Comparison of ENCODE assay signal across 17 cellular contexts in genomic region chr2:54975175-54975574, GRCh38.
"Had no signal": no experiment of that assay in that cellular context is flagged by ENCODE, and none has a peak within 500 bp of the region (broad histone marks: within the 10 kb centered on the region; RNA-seq: fewer than 3 reads in every experiment).

No MANE protein-coding gene starts in this region.

- H3K27me3 ChIP-seq: colonic mucosa, right atrium auricular region had no signal

- H3K4me3 Mint-ChIP-seq: activated CD8-positive, alpha-beta memory T cell treated with anti-CD3 and anti-CD28 coated beads, Interleukin-2, amount 10 ng/mL, durations not matched to agents 7 days and 5 days; activated naive CD8-positive, alpha-beta T cell; activated T-cell treated with anti-CD3 and anti-CD28 coated beads, Interleukin-2, amount 50 U/mL, for 4 hours; stimulated activated naive B cell treated with anti-CD40 and anti-IgM and Interleukin-4, amounts not matched to agents 10 μg/mL and 1 μg/mL and 100 μg/mL, for 72 hours; T-helper 1 cell treated with Interleukin-12 subunit alpha and Interleukin-12 subunit beta and Interleukin-4 antibody, amounts not matched to agents 30 μg/mL and 1 μg/mL, for 36 hours; type B pancreatic cell had no signal

- H3K27me3 Mint-ChIP-seq: activated CD8-positive, alpha-beta memory T cell treated with anti-CD3 and anti-CD28 coated beads, Interleukin-2, amount 10 ng/mL, durations not matched to agents 7 days and 5 days; activated naive CD8-positive, alpha-beta T cell; stimulated activated naive B cell treated with anti-CD40 and anti-IgM and Interleukin-4, amounts not matched to agents 10 μg/mL and 1 μg/mL and 100 μg/mL, for 72 hours; type B pancreatic cell had no signal

- H3K9me3 ChIP-seq: colonic mucosa, left ventricle myocardium inferior, right atrium auricular region had no signal

- H3K27ac Mint-ChIP-seq: activated CD8-positive, alpha-beta memory T cell treated with anti-CD3 and anti-CD28 coated beads, Interleukin-2, amount 10 ng/mL, durations not matched to agents 7 days and 5 days; stimulated activated naive B cell treated with anti-CD40 and anti-IgM and Interleukin-4, amounts not matched to agents 10 μg/mL and 1 μg/mL and 100 μg/mL, for 72 hours; T-helper 1 cell treated with Interleukin-12 subunit alpha and Interleukin-12 subunit beta and Interleukin-4 antibody, amounts not matched to agents 30 μg/mL and 1 μg/mL, for 36 hours; type B pancreatic cell had no signal

- H3K9me3 Mint-ChIP-seq: activated T-cell treated with anti-CD3 and anti-CD28 coated beads, Interleukin-2, amount 50 U/mL, for 4 hours; stimulated activated naive B cell treated with anti-CD40 and anti-IgM and Interleukin-4, amounts not matched to agents 10 μg/mL and 1 μg/mL and 100 μg/mL, for 72 hours; T-helper 1 cell treated with Interleukin-12 subunit alpha and Interleukin-12 subunit beta and Interleukin-4 antibody, amounts not matched to agents 30 μg/mL and 1 μg/mL, for 36 hours; type B pancreatic cell had no signal

- ATAC-seq: activated CD8-positive, alpha-beta memory T cell treated with anti-CD3 and anti-CD28 coated beads, Interleukin-2, amount 10 ng/mL, durations not matched to agents 7 days and 5 days; activated T-cell treated with anti-CD3 and anti-CD28 coated beads, Interleukin-2, amount 50 U/mL, for 4 hours; stimulated activated naive B cell treated with anti-CD40 and anti-IgM and Interleukin-4, amounts not matched to agents 10 μg/mL and 1 μg/mL and 100 μg/mL, for 72 hours had no signal

- H3K27ac ChIP-seq: colonic mucosa, left ventricle myocardium inferior, right atrium auricular region had no signal

- H3K4me1 ChIP-seq: colonic mucosa had no signal

- H3K4me3 ChIP-seq: colonic mucosa, left ventricle myocardium inferior, right atrium auricular region had no signal

- DNase-seq: activated CD4-positive, alpha-beta T cell treated with anti-CD3 and anti-CD28 coated beads, Interleukin-2, amount 50 U/mL, for 4 hours; activated CD4-positive, CD25-positive, alpha-beta regulatory T cell; activated CD8-positive, alpha-beta memory T cell treated with anti-CD3 and anti-CD28 coated beads, Interleukin-2, amount 10 ng/mL, durations not matched to agents 7 days and 5 days; activated gamma-delta T cell; activated T-cell treated with anti-CD3 and anti-CD28 coated beads, Interleukin-2, amount 50 U/mL, for 4 hours; colonic mucosa; effector CD8-positive, alpha-beta T cell; kidney; left ventricle myocardium inferior; mesendoderm; stimulated activated CD4-positive, alpha-beta T cell treated with anti-CD3 and anti-CD28 coated beads, Interleukin-2, amount 100 ng/mL, for 24 hours; stimulated activated naive B cell treated with anti-CD40 and anti-IgM and Interleukin-4, amounts not matched to agents 10 μg/mL and 1 μg/mL and 100 μg/mL, for 72 hours; substantia nigra had no signal
